ENCODE assay signal across 8 cellular contexts in the genomic region with DNA sequence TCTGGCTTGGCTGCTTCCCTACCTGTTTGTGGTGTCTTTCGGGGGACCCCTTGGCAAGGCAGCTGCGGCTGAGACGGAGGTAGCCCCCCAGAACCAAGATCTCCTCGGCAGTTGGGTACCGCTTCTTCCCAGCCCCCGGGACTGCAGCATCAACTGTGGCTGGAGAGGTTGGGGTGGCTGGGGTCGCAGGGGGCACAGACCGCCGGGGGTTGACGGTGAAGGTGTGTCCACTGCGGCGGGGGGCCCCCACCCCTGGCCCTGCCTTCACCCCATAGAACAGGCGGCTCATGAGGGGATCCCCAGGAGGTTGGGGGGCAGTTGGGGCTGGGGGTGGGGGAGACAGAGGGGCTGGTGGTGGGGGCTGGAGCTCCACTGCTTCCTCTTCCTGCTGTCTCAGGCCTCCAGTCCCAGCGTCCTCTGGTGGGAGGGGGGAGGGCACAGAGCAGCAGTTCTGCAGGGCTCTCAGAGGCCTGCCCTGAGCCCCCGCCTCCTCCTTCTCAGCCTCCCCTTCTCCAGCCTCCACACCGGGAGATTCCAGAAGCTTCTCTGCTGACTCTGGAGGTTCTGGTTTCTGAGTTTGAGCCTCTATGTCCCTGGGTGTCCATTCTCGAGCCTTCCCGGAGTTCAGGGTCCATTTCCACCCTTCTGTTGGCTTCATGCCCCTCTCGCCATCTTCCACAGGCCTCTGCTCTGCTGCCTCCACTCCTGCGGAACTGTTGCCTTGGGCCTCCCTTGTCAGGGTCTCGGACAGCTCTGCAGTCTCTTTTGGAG. TPM values are rescaled to one million over a fixed set of nuclear protein-coding genes. Genes with fewer than 3 reads are reported as not detected.
DNase-seq lines count a peak whose midpoint lies in the region; ATAC-seq, FAIRE-seq and TF ChIP-seq lines count a peak whose summit lies in the region.

No MANE protein-coding gene starts in this region.

- H3K27ac ChIP-seq in adrenal gland (peak overlapping the region in 4 of 5 donors; percentile 94 to 98 (median 96)), iPS-18a (ENCODE audit: low read length) (no peak overlapping the region), spleen (peak overlapping the region; percentile 93 to 100 (median 98))

- H3K9ac ChIP-seq in iPS-18a (ENCODE audit: low read length), result no peak overlapping the region

- TF ChIP-seq POLR2A in GM10847 (IDR thresholded peaks at IDR 0.05; ENCODE audit: extremely low read depth, insufficient read length) (peak; percentile 21), adrenal gland (IDR thresholded peaks at IDR 0.05) (no peak), spleen (IDR thresholded peaks at IDR 0.05) (no peak)

- WGBS in adrenal gland, 4 donors, result 39 to 64% (median 57%) methylated on average over 12 to 21 of the region's 21 CpGs
- whole genome bisulfite sequencing in spleen, 5 donors, result 2 to 6% (median 3%) methylated on average over 16 to 21 of the region's 21 CpGs

- ATAC-seq in GM21526 (IDR thresholded peaks at IDR 0.05; ENCODE audit: low FRiP score, unreplicated experiment), result no peak

- DNase-seq in RCC 7860 (ENCODE audit: low spot score) (peak; percentile 29), adrenal gland (peak in 4 of 7 donors; percentile 41 to 53 (median 48)), spleen (peak; percentile 95), D341Med (ENCODE audit: low spot score) (no peak), NCI-H510A treated with DMSO at 0.1 percent for 48 hours (lab: John Stamatoyannopoulos, UW) (no peak)

- TF ChIP-seq CTCF in adrenal gland (IDR thresholded peaks at IDR 0.05) (no peak), spleen (IDR thresholded peaks at IDR 0.05 in 8 of 11, conservative IDR thresholded peaks at IDR 0.05 in 3 of 11) (peak in 2 of 11 experiments; percentile 12 to 30)

- H3K9me3 ChIP-seq in adrenal gland (replicated peaks in 1 of 3) (no peaks in the 10 kb centered on the region), iPS-18a (ENCODE audit: control insufficient read depth, low read depth, low read length) (no peaks in the 10 kb centered on the region), spleen (no peaks in the 10 kb centered on the region)

- no peaks in the 10 kb centered on the region for H3K36me3 ChIP-seq in adrenal gland (replicated peaks in 1 of 2)
- H3K36me3 ChIP-seq in iPS-18a (ENCODE audit: control insufficient read depth, low read depth, low read length), result no peaks in the 10 kb centered on the region
- H3K36me3 ChIP-seq in spleen, result peaks cover 0 to 32% (median 16%) of the 10 kb centered on the region in 6 donors

- H3K4me1 ChIP-seq in adrenal gland (replicated peaks in 1 of 2) (peaks cover 53 to 79% of the 10 kb centered on the region in 2 donors), iPS-18a (ENCODE audit: control insufficient read depth, low read depth, low read length) (peaks cover 51% of the 10 kb centered on the region), spleen (peaks cover 44 to 84% (median 61%) of the 10 kb centered on the region in 6 donors)

- H3K27me3 ChIP-seq in adrenal gland (no peaks in the 10 kb centered on the region), iPS-18a (ENCODE audit: control insufficient read depth, insufficient read depth, low read length) (no peaks in the 10 kb centered on the region), spleen (replicated peaks in 1 of 7) (no peaks in the 10 kb centered on the region)

- H3K4me3 ChIP-seq in adrenal gland (peak overlapping the region in 2 of 4 donors; percentile 22 to 72), iPS-18a (ENCODE audit: low read length) (peak overlapping the region; percentile 42), spleen (peak overlapping the region; percentile 90 to 99 (median 96))

- intact Hi-C loops in adrenal gland (cut with DNase I), result no loop called here
- intact Hi-C loops in spleen (cut with DNase I; ENCODE audit: low total_unique reads), result no loop called here

- FAIRE-seq in RCC 7860 (lab: Jason Lieb, UNC), result no peak

RNA-seq across cellular contexts. Expression of gene PPP1R18, which starts 1.9 kb away (rescaled TPM):
- total RNA-seq in adrenal gland (10 to 100 TPM; 19.8 to 58.9 (median 41.2) TPM), spleen (100 to 1,000 TPM; 128 to 187 (median 150) TPM)
- polyA plus RNA-seq in adrenal gland (100 to 1,000 TPM in 2 of 3 donors, 10 to 100 TPM in 1; 33.1 to 120 (median 115) TPM), spleen (100 to 1,000 TPM; 153 to 188 (median 186) TPM)

RNA-seq across cellular contexts. Expression of gene NRM, which starts 6.2 kb away (rescaled TPM):
- total RNA-seq in adrenal gland (10 to 100 TPM in 4 of 8 donors, 1 to 10 TPM in 4; 1.8 to 22.6 (median 10.0) TPM), spleen (10 to 100 TPM in 6 of 7 donors, 1 to 10 TPM in 1; 9.8 to 13.8 (median 11.0) TPM)
- polyA plus RNA-seq in adrenal gland (10 to 100 TPM; 11.4 to 39.3 (median 24.9) TPM), spleen (10 to 100 TPM; 14.1 to 19.6 (median 17.7) TPM)

RNA-seq across cellular contexts. Expression of gene DHX16, which starts 11.8 kb away (rescaled TPM):
- total RNA-seq in adrenal gland (10 to 100 TPM; 16.4 to 32.1 (median 27.3) TPM), spleen (10 to 100 TPM; 30.0 to 39.6 (median 35.4) TPM)
- polyA plus RNA-seq in adrenal gland (10 to 100 TPM; 37.7 to 75.9 (median 39.0) TPM), spleen (10 to 100 TPM; 21.7 to 39.7 (median 33.8) TPM)

RNA-seq across cellular contexts. Expression of gene MDC1, which starts 32.5 kb away (rescaled TPM):
- total RNA-seq in adrenal gland (10 to 100 TPM in 5 of 8 donors, 1 to 10 TPM in 3; 2.8 to 27.6 (median 18.4) TPM), spleen (10 to 100 TPM; 20.8 to 47.7 (median 39.0) TPM)
- polyA plus RNA-seq in adrenal gland (10 to 100 TPM; 16.8 to 26.9 (median 21.0) TPM), spleen (10 to 100 TPM in 2 of 3 donors, 1 to 10 TPM in 1; 7.8 to 18.2 (median 16.5) TPM)

RNA-seq across cellular contexts. Expression of gene TUBB, which starts 35.6 kb away (rescaled TPM):
- total RNA-seq in adrenal gland (100 to 1,000 TPM in 7 of 8 donors, 10 to 100 TPM in 1; 90.3 to 439 (median 214) TPM), spleen (100 to 1,000 TPM; 189 to 344 (median 272) TPM)
- polyA plus RNA-seq in adrenal gland (100 to 1,000 TPM; 107 to 473 (median 177) TPM), spleen (100 to 1,000 TPM; 109 to 203 (median 182) TPM)

Comparison
In these comparisons a context has a peak if more than half of its experiments do, and no peak if none do; other contexts are left out.
1. DNase-seq: peak in RCC 7860 (single experiment), adrenal gland (4 of 7) and spleen (single experiment); none in D341Med (single experiment) and NCI-H510A treated with DMSO at 0.1 percent for 48 hours (single experiment).